11 cellular contexts compared by ENCODE assay signal in the genomic region with DNA sequence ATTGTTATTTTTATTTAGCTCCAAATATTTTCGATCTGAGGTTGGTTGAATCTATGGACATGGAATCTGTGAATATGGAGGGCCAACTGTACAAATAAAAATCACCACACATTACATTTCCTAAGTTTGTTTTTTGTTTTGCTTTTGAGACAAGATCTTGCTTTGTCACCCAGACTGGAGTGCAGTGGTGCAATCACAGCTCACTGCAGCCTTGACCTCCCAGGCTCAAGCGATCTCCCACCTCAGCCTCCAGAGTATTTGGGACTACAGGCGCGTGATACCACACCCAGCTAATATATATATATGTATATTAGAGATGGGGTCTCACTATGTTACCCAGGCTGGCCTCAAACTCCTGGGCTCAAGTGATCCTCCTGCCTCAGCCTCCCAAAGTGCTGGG. TPM values are rescaled to one million over a fixed set of nuclear protein-coding genes. Genes with fewer than 3 reads are reported as not detected.
"Had no signal": no experiment of that assay in that cellular context is flagged by ENCODE, and none has a peak within 500 bp of the region (broad histone marks: within the 10 kb centered on the region; RNA-seq: fewer than 3 reads in every experiment).

No MANE protein-coding gene starts in this region.

RNA-seq across cellular contexts. Expression of gene ATP1A2, which starts 10.8 kb away (rescaled TPM):
- total RNA-seq: activated CD4-positive, alpha-beta memory T cell treated with anti-CD3 and anti-CD28 coated beads, Interleukin-2, amount 10 ng/mL, durations not matched to agents 7 days and 5 days; activated CD4-positive, alpha-beta T cell treated with anti-CD3 and anti-CD28 coated beads for 36 hours; activated CD8-positive, alpha-beta memory T cell treated with anti-CD3 and anti-CD28 coated beads for 36 hours; activated naive CD4-positive, alpha-beta T cell treated with anti-CD3 and anti-CD28 coated beads for 36 hours; activated T-helper 17 cell treated with anti-CD3 and anti-CD28 coated beads, Interleukin-2, amount 50 U/mL, for 72 hours; OCI-LY7; T-helper 1 cell treated with Interleukin-12 subunit alpha and Interleukin-12 subunit beta and Interleukin-4 antibody, amounts not matched to agents 30 ng/mL and 1 ng/mL, for 36 hours had no signal

RNA-seq across cellular contexts. Expression of gene ATP1A4, which starts 25.1 kb away (rescaled TPM):
- total RNA-seq: activated CD4-positive, alpha-beta T cell treated with anti-CD3 and anti-CD28 coated beads for 36 hours; activated CD8-positive, alpha-beta memory T cell treated with anti-CD3 and anti-CD28 coated beads for 36 hours; activated naive CD4-positive, alpha-beta T cell treated with anti-CD3 and anti-CD28 coated beads for 36 hours; NCI-H460; OCI-LY7; SJCRH30; T-helper 1 cell treated with Interleukin-12 subunit alpha and Interleukin-12 subunit beta and Interleukin-4 antibody, amounts not matched to agents 30 ng/mL and 1 ng/mL, for 36 hours had no signal

RNA-seq across cellular contexts. Expression of gene KCNJ9, which starts 45.0 kb away (rescaled TPM):
- total RNA-seq: activated CD4-positive, alpha-beta memory T cell treated with anti-CD3 and anti-CD28 coated beads, Interleukin-2, amount 10 ng/mL, durations not matched to agents 7 days and 5 days; activated CD8-positive, alpha-beta memory T cell treated with anti-CD3 and anti-CD28 coated beads for 36 hours; activated naive CD4-positive, alpha-beta T cell treated with anti-CD3 and anti-CD28 coated beads for 36 hours; NCI-H460; OCI-LY7; Peyer's patch; Right ventricle myocardium superior; SJCRH30; T-helper 1 cell treated with Interleukin-12 subunit alpha and Interleukin-12 subunit beta and Interleukin-4 antibody, amounts not matched to agents 30 ng/mL and 1 ng/mL, for 36 hours had no signal

RNA-seq across cellular contexts. Expression of gene KCNJ10, which starts 56.4 kb away (rescaled TPM):
- total RNA-seq: activated CD4-positive, alpha-beta memory T cell treated with anti-CD3 and anti-CD28 coated beads, Interleukin-2, amount 10 ng/mL, durations not matched to agents 7 days and 5 days; activated CD8-positive, alpha-beta memory T cell treated with anti-CD3 and anti-CD28 coated beads for 36 hours; activated naive CD4-positive, alpha-beta T cell treated with anti-CD3 and anti-CD28 coated beads for 36 hours; activated T-helper 17 cell treated with anti-CD3 and anti-CD28 coated beads, Interleukin-2, amount 50 U/mL, for 72 hours; NCI-H460; Peyer's patch; T-helper 1 cell treated with Interleukin-12 subunit alpha and Interleukin-12 subunit beta and Interleukin-4 antibody, amounts not matched to agents 30 ng/mL and 1 ng/mL, for 36 hours had no signal
